In genomic region chr18:62751341-62751821, GRCh38 we compare ENCODE assay signal across 11 cellular contexts. TPM values are rescaled to one million over a fixed set of nuclear protein-coding genes. Genes with fewer than 3 reads are reported as not detected.
DNase-seq lines count a peak whose midpoint lies in the region; ATAC-seq and TF ChIP-seq lines count a peak whose summit lies in the region.
"Had no signal": no experiment of that assay in that cellular context is flagged by ENCODE, and none has a peak within 500 bp of the region (broad histone marks: within the 10 kb centered on the region; RNA-seq: fewer than 3 reads in every experiment).

No MANE protein-coding gene starts in this region.

- H2BK15ac ChIP-seq in mesendoderm (replicated peaks; ENCODE audit: low read depth) = peak overlapping the region; percentile 96

- DNase-seq in Ammon's horn (ENCODE audit: low spot score) = peak; percentile 84
- DNase-seq in NCI-H1105 treated with DMSO at 0.1 percent for 48 hours (lab: John Stamatoyannopoulos, UW) = peak; percentile 33
- peak; percentile 38 for DNase-seq in endothelial cell (ENCODE audit: low spot score)
- DNase-seq in mesendoderm = peak; percentile 93
- no peak for DNase-seq in Peyer's patch
- no peak for DNase-seq in activated naive CD8-positive, alpha-beta T cell treated with anti-CD3 and anti-CD28 coated beads for 36 hours
- DNase-seq: CD4-positive, CD25-positive, alpha-beta regulatory T cell; cerebellar nuclear complex; NCI-H446 treated with DMSO at 0.1 percent for 48 hours had no signal

- H3K9me3 Mint-ChIP-seq in endothelial cell (ENCODE audit: unreplicated experiment) = no peaks in the 10 kb centered on the region
- peaks cover 3% of the 10 kb centered on the region for H3K9me3 Mint-ChIP-seq in activated naive CD8-positive, alpha-beta T cell treated with anti-CD3 and anti-CD28 coated beads for 36 hours

- H4K8ac ChIP-seq in mesendoderm (ENCODE audit: low read depth, low read length) = no peak overlapping the region

- no CpG with 5 or more reads among the region's 3 CpGs for WGBS in mesendoderm (ENCODE audit: extremely low coverage, insufficient coverage, low lambda C conversion rate)

- no peak overlapping the region for H3K4me3 ChIP-seq in mesendoderm (ENCODE audit: low read length)
- H3K4me3 ChIP-seq in Peyer's patch = no peak overlapping the region

- no peak for TF ChIP-seq POLR2A in Peyer's patch (IDR thresholded peaks at IDR 0.05)

- H3K18ac ChIP-seq in mesendoderm (ENCODE audit: low read length) = peak overlapping the region; percentile 76

- H3K79me2 ChIP-seq in mesendoderm (ENCODE audit: control insufficient read depth, insufficient read depth, low read length) = peaks cover 72% of the 10 kb centered on the region

- H3K4ac ChIP-seq in mesendoderm (ENCODE audit: low read depth, low read length) = no peak overlapping the region

- peak overlapping the region; percentile 61 for H2BK120ac ChIP-seq in mesendoderm (ENCODE audit: low read depth, low read length)

- peak overlapping the region; percentile 45 for H3K9ac ChIP-seq in mesendoderm (ENCODE audit: low read length)

- H3K27me3 ChIP-seq in mesendoderm (ENCODE audit: insufficient read depth, low read length, poor library complexity) = no peaks in the 10 kb centered on the region
- H3K27me3 ChIP-seq in Peyer's patch = no peaks in the 10 kb centered on the region

- H3K9me3 ChIP-seq in Peyer's patch = no peaks in the 10 kb centered on the region

- peaks cover 72% of the 10 kb centered on the region for H3K4me1 Mint-ChIP-seq in endothelial cell (ENCODE audit: unreplicated experiment)
- peaks cover 16% of the 10 kb centered on the region for H3K4me1 Mint-ChIP-seq in activated naive CD8-positive, alpha-beta T cell treated with anti-CD3 and anti-CD28 coated beads for 36 hours

- peak overlapping the region; percentile 68 for H4K5ac ChIP-seq in mesendoderm (ENCODE audit: low read length)

- ATAC-seq in GM18873 (IDR thresholded peaks at IDR 0.05; ENCODE audit: low FRiP score, unreplicated experiment) = no peak
- no peak for ATAC-seq in HG03175 (IDR thresholded peaks at IDR 0.05; ENCODE audit: unreplicated experiment)

- H3K27me3 Mint-ChIP-seq in endothelial cell (ENCODE audit: unreplicated experiment) = no peaks in the 10 kb centered on the region
- no peaks in the 10 kb centered on the region for H3K27me3 Mint-ChIP-seq in activated naive CD8-positive, alpha-beta T cell treated with anti-CD3 and anti-CD28 coated beads for 36 hours
- H3K27me3 Mint-ChIP-seq: CD4-positive, CD25-positive, alpha-beta regulatory T cell had no signal

- TF ChIP-seq CTCF in endothelial cell (IDR thresholded peaks at IDR 0.05; ENCODE audit: unreplicated experiment) (no peak), Peyer's patch (IDR thresholded peaks at IDR 0.05) (no peak)

- peak overlapping the region; percentile 79 for H3K4me3 Mint-ChIP-seq in endothelial cell (ENCODE audit: unreplicated experiment)
- no peak overlapping the region for H3K4me3 Mint-ChIP-seq in activated naive CD8-positive, alpha-beta T cell treated with anti-CD3 and anti-CD28 coated beads for 36 hours
- H3K4me3 Mint-ChIP-seq: CD4-positive, CD25-positive, alpha-beta regulatory T cell had no signal

- peaks cover 18% of the 10 kb centered on the region for H3K4me1 ChIP-seq in mesendoderm (ENCODE audit: control insufficient read depth, low read depth, low read length)
- peaks cover 0 to 14% (median 0%) of the 10 kb centered on the region in 4 donors for H3K4me1 ChIP-seq in Peyer's patch

- peak overlapping the region; percentile 69 for H2BK5ac ChIP-seq in mesendoderm (ENCODE audit: low read length)

- H2AK5ac ChIP-seq in mesendoderm (ENCODE audit: low read length) = no peak overlapping the region

- H3K27ac ChIP-seq in mesendoderm (ENCODE audit: low read depth, low read length) (peak overlapping the region; percentile 72), Peyer's patch (no peak overlapping the region)

- H3K79me1 ChIP-seq in mesendoderm (ENCODE audit: low read length) = peaks cover 8% of the 10 kb centered on the region

- peak overlapping the region; percentile 45 for H3K56ac ChIP-seq in mesendoderm (ENCODE audit: low read length)

- H3K27ac Mint-ChIP-seq in endothelial cell (ENCODE audit: unreplicated experiment) = peak overlapping the region; percentile 96
- no peak overlapping the region for H3K27ac Mint-ChIP-seq in activated naive CD8-positive, alpha-beta T cell treated with anti-CD3 and anti-CD28 coated beads for 36 hours
- H3K27ac Mint-ChIP-seq: CD4-positive, CD25-positive, alpha-beta regulatory T cell had no signal

- H3K36me3 Mint-ChIP-seq in endothelial cell (ENCODE audit: low read depth, unreplicated experiment) = peaks cover 11% of the 10 kb centered on the region
- peaks cover under 1% of the 10 kb centered on the region for H3K36me3 Mint-ChIP-seq in activated naive CD8-positive, alpha-beta T cell treated with anti-CD3 and anti-CD28 coated beads for 36 hours

- no peaks in the 10 kb centered on the region for H3K36me3 ChIP-seq in mesendoderm (ENCODE audit: control insufficient read depth, insufficient read depth, low read length)
- H3K36me3 ChIP-seq in Peyer's patch = no peaks in the 10 kb centered on the region

- no peak overlapping the region for H3K23ac ChIP-seq in mesendoderm (ENCODE audit: low read length)

- peak overlapping the region; percentile 7 for H3K4me2 ChIP-seq in mesendoderm (ENCODE audit: low read length)

RNA-seq across cellular contexts. Expression of gene PHLPP1, which starts 36.0 kb away (rescaled TPM):
- total RNA-seq in endothelial cell (ENCODE audit: unreplicated experiment) (47.3 TPM), Peyer's patch (10 to 100 TPM; 15.7 to 21.8 (median 20.5) TPM)
- 17.3 TPM for polyA plus RNA-seq in mesendoderm (2013, experiment 1 of 2)
- 16.1 TPM for polyA plus RNA-seq in mesendoderm (2013, experiment 2 of 2)
- 10 to 100 TPM; 10.4 to 11.4 TPM for total RNA-seq in activated naive CD8-positive, alpha-beta T cell treated with anti-CD3 and anti-CD28 coated beads for 36 hours

Comparison
In these comparisons a context has a peak if more than half of its experiments do, and no peak if none do; other contexts are left out.
1. DNase-seq: peak in Ammon's horn (single experiment), NCI-H1105 treated with DMSO at 0.1 percent for 48 hours (single experiment), endothelial cell (single experiment) and mesendoderm (single experiment); none in Peyer's patch (0 of 3) and activated naive CD8-positive, alpha-beta T cell treated with anti-CD3 and anti-CD28 coated beads for 36 hours (single experiment).